In the genomic region with DNA sequence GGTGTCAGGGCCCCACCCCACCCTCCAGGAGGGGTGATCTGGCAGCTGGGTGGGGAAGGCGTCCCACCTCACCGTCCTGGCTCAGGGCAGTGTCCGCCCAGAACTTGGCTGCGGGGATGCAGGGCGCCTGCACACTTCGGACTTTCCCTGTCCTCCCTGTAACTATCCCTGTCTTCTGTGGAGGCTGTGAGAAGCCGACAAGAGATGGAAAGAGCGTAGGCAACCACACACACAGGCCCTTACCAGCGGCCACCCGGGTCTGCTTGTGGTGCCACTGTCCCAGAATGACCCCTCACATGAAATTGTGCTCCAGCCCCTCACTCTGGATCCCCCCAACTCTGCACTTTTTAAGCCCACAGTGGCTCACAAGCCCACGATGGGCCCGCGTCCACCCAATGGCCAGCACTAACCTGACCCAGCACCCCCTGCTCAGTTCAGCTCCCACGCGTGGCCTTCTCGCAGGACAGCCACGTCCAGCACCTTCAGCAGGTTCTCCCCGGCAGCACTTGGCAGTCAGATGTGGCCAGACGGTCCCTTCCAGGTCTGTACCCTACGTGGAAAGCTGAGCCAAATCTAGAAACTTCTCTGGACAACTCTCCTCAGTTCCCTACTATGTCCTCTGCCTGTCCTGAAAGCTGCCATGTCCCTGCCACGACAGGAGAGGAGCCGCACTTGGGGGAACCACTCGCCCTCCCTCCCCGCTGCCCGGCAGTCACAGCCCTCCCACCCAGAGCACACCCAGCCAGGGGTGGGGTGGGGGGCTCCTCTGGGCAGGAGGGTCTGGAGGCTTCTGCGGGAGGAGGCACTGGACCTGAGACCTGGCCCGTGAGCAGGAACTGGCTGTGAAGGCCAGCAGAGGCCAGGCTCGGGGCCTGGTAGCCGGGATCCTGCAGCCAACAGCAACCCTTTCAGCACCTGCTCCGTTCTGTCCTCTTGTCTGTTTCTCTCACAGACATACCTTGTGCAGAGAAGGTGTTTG, we compare ENCODE assay signal across 20 cellular contexts.
"Had no signal": no experiment of that assay in that cellular context is flagged by ENCODE, and none has a peak within 500 bp of the region (broad histone marks: within the 10 kb centered on the region; RNA-seq: fewer than 3 reads in every experiment).

No MANE protein-coding gene starts in this region.

- H3K27me3 ChIP-seq: ascending aorta, gastroesophageal sphincter, spleen, tibial artery had no signal

- H3K4me1 ChIP-seq: ascending aorta, gastroesophageal sphincter, tibial artery had no signal

- DNase-seq: activated CD4-positive, alpha-beta T cell treated with anti-CD3 and anti-CD28 coated beads, Interleukin-2, amount 50 U/mL, for 1 hour; activated CD4-positive, CD25-positive, alpha-beta regulatory T cell treated with anti-CD3 and anti-CD28 coated beads, Interleukin-2, amount 50 U/mL, for 72 hours; activated CD8-positive, alpha-beta memory T cell treated with anti-CD3 and anti-CD28 coated beads for 24 hours; activated CD8-positive, alpha-beta memory T cell treated with anti-CD3 and anti-CD28 coated beads, Interleukin-2, amount 50 U/mL, for 48 hours; activated effector memory CD4-positive, alpha-beta T cell treated with anti-CD3 and anti-CD28 coated beads, Interleukin-2, amount 50 U/mL, for 16 hours; activated naive CD4-positive, alpha-beta T cell treated with anti-CD3 and anti-CD28 coated beads, Interleukin-2, amount 50 U/mL, for 16 hours; activated T-cell treated with anti-CD3 and anti-CD28 coated beads, Interleukin-2, amount 50 U/mL, for 72 hours; cerebellar nuclear complex; cortex of kidney; erythroblast; spleen; stimulated activated naive B cell treated with anti-CD40 and anti-IgM and Interleukin-4, amounts not matched to agents 10 μg/mL and 1 μg/mL and 100 μg/mL, for 72 hours; tibial artery had no signal

- H3K27me3 Mint-ChIP-seq: natural killer cell treated with Interleukin-12 subunit alpha and Interleukin-12 subunit beta and Interleukin-15 and Interleukin-18, amount 100 ng/mL, for 72 hours; stimulated activated naive B cell treated with anti-CD40 and anti-IgM and Interleukin-4, amounts not matched to agents 10 μg/mL and 1 μg/mL and 100 μg/mL, for 72 hours had no signal

- H3K4me3 ChIP-seq: ascending aorta, gastroesophageal sphincter, lung, spleen, tibial artery had no signal

- ATAC-seq: activated T-cell treated with anti-CD3 and anti-CD28 coated beads, Interleukin-2, amount 50 U/mL, for 72 hours; gastroesophageal sphincter; natural killer cell treated with Interleukin-12 subunit alpha and Interleukin-12 subunit beta and Interleukin-15 and Interleukin-18, amount 100 ng/mL, for 72 hours; sciatic nerve; stimulated activated naive B cell treated with anti-CD40 and anti-IgM and Interleukin-4, amounts not matched to agents 10 μg/mL and 1 μg/mL and 100 μg/mL, for 72 hours had no signal

- H3K36me3 Mint-ChIP-seq: mesothelial cell of epicardium; natural killer cell treated with Interleukin-12 subunit alpha and Interleukin-12 subunit beta and Interleukin-15 and Interleukin-18, amount 100 ng/mL, for 72 hours; stimulated activated naive B cell treated with anti-CD40 and anti-IgM and Interleukin-4, amounts not matched to agents 10 μg/mL and 1 μg/mL and 100 μg/mL, for 72 hours had no signal

- H3K4me3 Mint-ChIP-seq: activated T-cell treated with anti-CD3 and anti-CD28 coated beads, Interleukin-2, amount 50 U/mL, for 72 hours; mesothelial cell of epicardium; natural killer cell treated with Interleukin-12 subunit alpha and Interleukin-12 subunit beta and Interleukin-15 and Interleukin-18, amount 100 ng/mL, for 72 hours; stimulated activated naive B cell treated with anti-CD40 and anti-IgM and Interleukin-4, amounts not matched to agents 10 μg/mL and 1 μg/mL and 100 μg/mL, for 72 hours; T-helper 1 cell treated with Interleukin-12 subunit alpha and Interleukin-12 subunit beta and Interleukin-4 antibody, amounts not matched to agents 30 μg/mL and 1 μg/mL, for 36 hours had no signal

- H3K9me3 ChIP-seq: ascending aorta, gastroesophageal sphincter, spleen, tibial artery had no signal

- H3K27ac Mint-ChIP-seq: activated T-cell treated with anti-CD3 and anti-CD28 coated beads, Interleukin-2, amount 50 U/mL, for 72 hours; mesothelial cell of epicardium; natural killer cell treated with Interleukin-12 subunit alpha and Interleukin-12 subunit beta and Interleukin-15 and Interleukin-18, amount 100 ng/mL, for 72 hours; stimulated activated naive B cell treated with anti-CD40 and anti-IgM and Interleukin-4, amounts not matched to agents 10 μg/mL and 1 μg/mL and 100 μg/mL, for 72 hours; T-helper 1 cell treated with Interleukin-12 subunit alpha and Interleukin-12 subunit beta and Interleukin-4 antibody, amounts not matched to agents 30 μg/mL and 1 μg/mL, for 36 hours had no signal

- H3K27ac ChIP-seq: ascending aorta, gastroesophageal sphincter, spleen, tibial artery had no signal

- H3K36me3 ChIP-seq: ascending aorta, gastroesophageal sphincter, tibial artery had no signal

- H3K9me3 Mint-ChIP-seq: activated T-cell treated with anti-CD3 and anti-CD28 coated beads, Interleukin-2, amount 50 U/mL, for 72 hours; mesothelial cell of epicardium; natural killer cell treated with Interleukin-12 subunit alpha and Interleukin-12 subunit beta and Interleukin-15 and Interleukin-18, amount 100 ng/mL, for 72 hours; stimulated activated naive B cell treated with anti-CD40 and anti-IgM and Interleukin-4, amounts not matched to agents 10 μg/mL and 1 μg/mL and 100 μg/mL, for 72 hours; T-helper 1 cell treated with Interleukin-12 subunit alpha and Interleukin-12 subunit beta and Interleukin-4 antibody, amounts not matched to agents 30 μg/mL and 1 μg/mL, for 36 hours had no signal
